8 cellular contexts compared by ENCODE assay signal in the genomic region with DNA sequence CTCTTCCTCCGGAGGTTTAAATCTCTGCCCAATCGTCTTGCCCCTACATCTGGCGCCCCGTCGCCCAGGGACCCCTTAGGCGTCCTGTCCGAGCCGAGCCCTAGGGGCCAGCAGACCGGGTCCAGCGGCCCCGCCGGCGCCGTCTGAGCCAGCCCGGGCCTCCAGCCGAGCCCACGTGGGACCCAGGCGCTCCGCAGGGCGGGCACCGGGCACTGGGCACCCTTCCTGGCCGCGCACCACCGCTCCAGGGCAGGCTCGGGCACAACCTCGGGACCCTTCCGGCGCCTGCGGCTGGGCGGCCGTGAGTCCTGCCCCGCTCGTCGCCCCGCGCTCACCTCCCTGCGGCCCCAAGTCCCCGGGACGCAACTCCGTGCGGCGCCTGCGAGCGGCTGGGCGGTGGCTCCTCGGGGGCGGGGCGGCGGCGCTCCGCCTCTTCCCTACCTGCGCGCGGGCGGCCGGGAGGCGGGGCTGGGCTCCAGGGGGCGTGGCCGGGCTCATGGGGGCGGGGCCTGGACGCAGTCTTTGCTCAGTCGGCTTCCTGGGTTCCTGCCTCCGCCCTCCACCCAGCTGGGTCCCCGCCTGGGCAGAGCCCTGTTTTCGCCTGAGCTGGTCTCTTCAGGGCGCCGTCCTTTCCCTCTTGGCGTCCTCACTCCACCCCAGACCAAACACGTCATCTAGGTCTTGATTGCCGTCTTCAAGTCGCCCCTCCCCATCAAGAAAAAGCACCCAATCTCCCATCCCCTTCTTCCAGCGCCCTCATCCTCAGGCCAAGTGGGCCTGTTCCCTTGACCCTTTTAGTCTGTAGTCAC. TPM values are rescaled to one million over a fixed set of nuclear protein-coding genes. Genes with fewer than 3 reads are reported as not detected.
A peak's percentile ranks its signal among the peaks of the same experiment; 100 is the strongest.
DNase-seq lines count a peak whose midpoint lies in the region; ATAC-seq and TF ChIP-seq lines count a peak whose summit lies in the region.

Gene RHBDF2, minus strand, starts transcription at position 406 of the 809 bp plus-strand sequence. CDS start 19,899 bp downstream, outside the sequence.

- intact Hi-C loops in stomach (cut with DNase I; ENCODE audit: low total_unique reads): no loop called here

- DNase-seq in DMS53 (lab: John Stamatoyannopoulos, UW) (peak; percentile 92), Kasumi-1 (lab: John Stamatoyannopoulos, UW) (peak; percentile 84 to 86), fibroblast of the aortic adventitia (ENCODE audit: low read depth) (peak; percentile 70), neural crest cell (ENCODE audit: low read depth, low spot score) (peak; percentile 71), stomach (peak; percentile 97)
- peak; percentile 98 for DNase-seq in activated effector memory CD4-positive, alpha-beta T cell treated with anti-CD3 and anti-CD28 coated beads, Interleukin-2, amount 50 U/mL, for 16 hours

- peak; percentile 58 for ATAC-seq in GM21737 (IDR thresholded peaks at IDR 0.05; ENCODE audit: unreplicated experiment)

- peak within 1 kb of the TSS; percentile 84 to 93 (median 88) for H3K27ac ChIP-seq in stomach

- H3K4me1 Mint-ChIP-seq in neural crest cell: peaks cover 17% of the 10 kb centered on the region

- no peaks in the 10 kb centered on the region for H3K27me3 ChIP-seq in stomach

- H3K4me3 ChIP-seq in fibroblast of the aortic adventitia (ENCODE audit: low read depth, low read length) (peak within 1 kb of the TSS; percentile 66), stomach (peak within 1 kb of the TSS; percentile 54 to 85 (median 68))

- no peaks in the 10 kb centered on the region for H3K36me3 Mint-ChIP-seq in neural crest cell (ENCODE audit: low read depth)

- H3K9me3 ChIP-seq in stomach: no peaks in the 10 kb centered on the region

- H3K9me3 Mint-ChIP-seq in neural crest cell: no peaks in the 10 kb centered on the region

- H3K36me3 ChIP-seq in stomach: no peaks in the 10 kb centered on the region

- peak within 1 kb of the TSS; percentile 83 for H3K27ac Mint-ChIP-seq in neural crest cell (ENCODE audit: unreplicated experiment)

- WGBS in stomach, 5 donors: 1 to 5% (median 2%) methylated on average over 16 to 72 of the region's 72 CpGs

- H3K4me3 Mint-ChIP-seq in neural crest cell: peak within 1 kb of the TSS; percentile 88

- peaks cover 49% of the 10 kb centered on the region for H3K27me3 Mint-ChIP-seq in neural crest cell (ENCODE audit: low read depth)

- peaks cover 45 to 63% (median 62%) of the 10 kb centered on the region in 4 donors for H3K4me1 ChIP-seq in stomach

- TF ChIP-seq POLR2A in Raji (IDR thresholded peaks at IDR 0.05; ENCODE audit: insufficient read depth, low read depth, low read length) (peak; percentile 92), stomach (IDR thresholded peaks at IDR 0.05) (no peak)

- TF ChIP-seq EP300 in stomach (IDR thresholded peaks at IDR 0.05): no peak

- no peak for TF ChIP-seq CTCF in fibroblast of the aortic adventitia (IDR thresholded peaks at IDR 0.05; ENCODE audit: insufficient read depth, low read length)
- no peak for TF ChIP-seq CTCF in neural crest cell (conservative IDR thresholded peaks at IDR 0.05)
- TF ChIP-seq CTCF in stomach (IDR thresholded peaks at IDR 0.05): no peak

RNA-seq across cellular contexts. Expression of gene RHBDF2, which starts in this region (rescaled TPM):
- total RNA-seq in fibroblast of the aortic adventitia (ENCODE audit: low replicate concordance) (1.4 and 2.6 TPM in 2 replicates), neural crest cell (2.0 and 3.6 TPM in 2 replicates), stomach (100 to 1,000 TPM in 2 of 5 donors, 10 to 100 TPM in 3; 16.9 to 175 (median 43.8) TPM)
- polyA plus RNA-seq in stomach: 10 to 100 TPM in 1 of 3 donors, 1 to 10 TPM in 2; 4.6 to 17.5 (median 9.2) TPM

Comparison
In these comparisons a context has a peak if more than half of its experiments do, and no peak if none do; other contexts are left out.
1. Peak in every context shown above with its lines: DNase-seq, ATAC-seq, H3K4me3 ChIP-seq and H3K27ac ChIP-seq.